ENCODE assay signal across 21 cellular contexts in the genomic region with DNA sequence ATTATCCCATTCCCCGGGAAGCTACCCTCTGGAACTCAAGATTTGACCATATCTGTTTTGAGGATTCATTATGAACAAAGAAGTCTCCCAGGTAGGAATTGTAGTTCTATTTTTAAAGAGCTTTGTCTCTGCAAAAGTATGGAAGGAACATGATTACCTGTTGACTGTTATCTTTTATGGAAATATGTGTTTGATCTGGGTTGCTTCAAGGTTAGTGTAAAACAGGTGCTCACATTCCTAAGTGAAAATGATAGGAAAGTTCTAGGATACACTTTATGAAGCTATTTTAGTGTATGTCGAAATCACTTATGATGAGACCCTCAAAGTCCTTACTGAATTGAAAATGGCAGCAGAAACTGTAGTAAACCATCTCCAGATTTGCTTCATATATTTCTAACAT.
DNase-seq lines count a peak whose midpoint lies in the region; ATAC-seq, FAIRE-seq and TF ChIP-seq lines count a peak whose summit lies in the region.
"Had no signal": no experiment of that assay in that cellular context is flagged by ENCODE, and none has a peak within 500 bp of the region (broad histone marks: within the 10 kb centered on the region; RNA-seq: fewer than 3 reads in every experiment).

No MANE protein-coding gene starts in this region.

- no peaks in the 10 kb centered on the region for H3K9me1 ChIP-seq in IMR-90 (ENCODE audit: insufficient read depth, low read length)

- no peak for FAIRE-seq in HepG2 (lab: Jason Lieb, UNC)
- FAIRE-seq: D721Med, GM12891 had no signal

- no peak overlapping the region for H4K5ac ChIP-seq in IMR-90 (ENCODE audit: low read depth, low read length)

- TF ChIP-seq POLR2A in HepG2 (IDR thresholded peaks at IDR 0.05; ENCODE audit: insufficient read depth in 1 of 2, low read depth in 2 of 2, low read length in 2 of 2) (no peak), right lobe of liver (IDR thresholded peaks at IDR 0.05) (no peak), IMR-90 (IDR thresholded peaks at IDR 0.05; ENCODE audit: low read depth, low read length) (no peak)

- no peak overlapping the region for H3K4me2 ChIP-seq in HepG2 (ENCODE audit: low read depth, low read length)
- no peak overlapping the region for H3K4me2 ChIP-seq in IMR-90 (ENCODE audit: low read depth, low read length)
- no peak overlapping the region for H3K4me2 ChIP-seq in OCI-LY7 (ENCODE audit: low read length)
- H3K4me2 ChIP-seq in neural progenitor cell, result no peak overlapping the region
- H3K4me2 ChIP-seq: A549; BLaER1 treated with 17β-estradiol and CSF1 and Interleukin-3, amounts not matched to agents 10 nM and 100 nM had no signal

- no peak overlapping the region for H3K4me3 ChIP-seq in HepG2 (replicated peaks in 1 of 3; ENCODE audit: insufficient read depth in 1 of 3, low read depth in 2 of 3, low read length in 3 of 3)
- no peak overlapping the region for H3K4me3 ChIP-seq in right lobe of liver
- H3K4me3 ChIP-seq in IMR-90 (ENCODE audit: insufficient read depth, low read depth, low read length), result no peak overlapping the region
- no peak overlapping the region for H3K4me3 ChIP-seq in OCI-LY7 (ENCODE audit: low read depth, low read length, poor library complexity, severe bottlenecking)
- H3K4me3 ChIP-seq in neural progenitor cell, result no peak overlapping the region
- H3K4me3 ChIP-seq: A549; BLaER1 treated with 17β-estradiol and CSF1 and Interleukin-3, amounts not matched to agents 10 nM and 100 nM had no signal

- no peak overlapping the region for H3K23ac ChIP-seq in IMR-90 (ENCODE audit: low read depth, low read length)

- H3K4me1 ChIP-seq in HepG2 (ENCODE audit: insufficient read depth, low read length), result no peaks in the 10 kb centered on the region
- H3K4me1 ChIP-seq in right lobe of liver, result no peaks in the 10 kb centered on the region
- no peaks in the 10 kb centered on the region for H3K4me1 ChIP-seq in IMR-90 (ENCODE audit: control insufficient read depth, insufficient read depth, low read length)
- H3K4me1 ChIP-seq in OCI-LY7 (ENCODE audit: insufficient read depth, low read length, poor library complexity, severe bottlenecking), result no peaks in the 10 kb centered on the region
- H3K4me1 ChIP-seq in neural progenitor cell, result no peaks in the 10 kb centered on the region
- H3K4me1 ChIP-seq: A549, Caco-2 had no signal

- H3K79me2 ChIP-seq in HepG2 (ENCODE audit: insufficient read depth, low read length), result no peaks in the 10 kb centered on the region
- no peaks in the 10 kb centered on the region for H3K79me2 ChIP-seq in OCI-LY7 (ENCODE audit: insufficient read depth, low read depth, low read length)
- H3K79me2 ChIP-seq in neural progenitor cell (ENCODE audit: low read depth), result no peaks in the 10 kb centered on the region

- H3K56ac ChIP-seq in IMR-90 (ENCODE audit: extremely low read depth, insufficient read depth, low read length), result no peak overlapping the region

- H3K18ac ChIP-seq in IMR-90 (ENCODE audit: low read depth, low read length), result no peak overlapping the region

- POLR2A ChIA-PET in HepG2 (lab: Yijun Ruan, JAX), result no interaction called here
- POLR2A ChIA-PET in IMR-90 (lab: Charles Lee; ENCODE audit: unreplicated experiment), result no interaction called here
- POLR2A ChIA-PET in OCI-LY7 (lab: Charles Lee), result no interaction called here

- no peaks in the 10 kb centered on the region for H3K4me1 Mint-ChIP-seq in nephron progenitor cell
- no peaks in the 10 kb centered on the region for H3K4me1 Mint-ChIP-seq in neural progenitor cell

- no peak overlapping the region for H2AK9ac ChIP-seq in IMR-90 (replicated peaks; ENCODE audit: low read depth, low read length, poor library complexity)

- H2BK5ac ChIP-seq in IMR-90 (ENCODE audit: low read depth, low read length, poor library complexity, severe bottlenecking), result no peak overlapping the region

- H4K20me1 ChIP-seq in HepG2 (ENCODE audit: insufficient read depth, low read length) (no peaks in the 10 kb centered on the region), IMR-90 (ENCODE audit: insufficient read depth, low read length) (no peaks in the 10 kb centered on the region), OCI-LY7 (ENCODE audit: insufficient read depth, low read length) (no peaks in the 10 kb centered on the region), neural progenitor cell (ENCODE audit: low read depth) (no peaks in the 10 kb centered on the region)

- H3K9ac ChIP-seq in HepG2 (ENCODE audit: insufficient read depth, low read depth, low read length) (no peak overlapping the region), IMR-90 (ENCODE audit: low read depth, low read length) (no peak overlapping the region), neural progenitor cell (no peak overlapping the region)
- H3K9ac ChIP-seq: BLaER1 treated with 17β-estradiol and CSF1 and Interleukin-3, amounts not matched to agents 10 nM and 100 nM had no signal

- H3K4me3 Mint-ChIP-seq in nephron progenitor cell (no peak overlapping the region), neural progenitor cell (no peak overlapping the region)
- H3K4me3 Mint-ChIP-seq: B cell; CD4-positive, alpha-beta T cell; CD8-positive, alpha-beta T cell had no signal

- H3K4ac ChIP-seq in IMR-90 (ENCODE audit: low read depth, low read length), result no peak overlapping the region

- H3K14ac ChIP-seq in IMR-90 (replicated peaks; ENCODE audit: low read depth, low read length), result no peak overlapping the region

- peaks cover 5% of the 10 kb centered on the region for H3K36me3 Mint-ChIP-seq in nephron progenitor cell (ENCODE audit: low read depth)
- H3K36me3 Mint-ChIP-seq in neural progenitor cell, result no peaks in the 10 kb centered on the region

- H3K27ac ChIP-seq in HepG2 (ENCODE audit: extremely low read length, insufficient read depth, low read length), result no peak overlapping the region
- H3K27ac ChIP-seq in right lobe of liver, result no peak overlapping the region
- no peak overlapping the region for H3K27ac ChIP-seq in IMR-90 (ENCODE audit: insufficient read depth, low read length)
- no peak overlapping the region for H3K27ac ChIP-seq in OCI-LY7 (ENCODE audit: low read depth, low read length, poor library complexity, severe bottlenecking)
- no peak overlapping the region for H3K27ac ChIP-seq in neural progenitor cell
- H3K27ac ChIP-seq: 22Rv1; A549; BLaER1 treated with 17β-estradiol and CSF1 and Interleukin-3, amounts not matched to agents 10 nM and 100 nM; C4-2B had no signal

- TF ChIP-seq EP300 in HepG2 (IDR thresholded peaks at IDR 0.05; ENCODE audit: low read depth in 2 of 2, low read length in 2 of 2) (no peak), HepG2 (CRISPR knock-in tag; IDR thresholded peaks at IDR 0.05; ENCODE audit: borderline replicate concordance) (no peak)

- H2BK15ac ChIP-seq in IMR-90 (ENCODE audit: low read depth, low read length), result no peak overlapping the region

- no peaks in the 10 kb centered on the region for H3K9me3 Mint-ChIP-seq in nephron progenitor cell
- H3K9me3 Mint-ChIP-seq in neural progenitor cell, result no peaks in the 10 kb centered on the region
- H3K9me3 Mint-ChIP-seq: CD4-positive, alpha-beta T cell; CD8-positive, alpha-beta T cell had no signal

- H3K27me3 ChIP-seq in HepG2 (ENCODE audit: control insufficient read depth in 1 of 2, insufficient read depth in 2 of 2, low read length in 2 of 2) (no peaks in the 10 kb centered on the region), right lobe of liver (no peaks in the 10 kb centered on the region), IMR-90 (ENCODE audit: control insufficient read depth, insufficient read depth, low read length) (no peaks in the 10 kb centered on the region), neural progenitor cell (no peaks in the 10 kb centered on the region)
- H3K27me3 ChIP-seq: BLaER1 treated with 17β-estradiol and CSF1 and Interleukin-3, amounts not matched to agents 10 nM and 100 nM had no signal

- H3K36me3 ChIP-seq in HepG2 (replicated peaks in 1 of 2; ENCODE audit: control insufficient read depth in 1 of 2, insufficient read depth in 2 of 2, low read length in 2 of 2), result no peaks in the 10 kb centered on the region
- no peaks in the 10 kb centered on the region for H3K36me3 ChIP-seq in right lobe of liver
- no peaks in the 10 kb centered on the region for H3K36me3 ChIP-seq in IMR-90 (ENCODE audit: control insufficient read depth, insufficient read depth, low read length)
- no peaks in the 10 kb centered on the region for H3K36me3 ChIP-seq in OCI-LY7 (ENCODE audit: insufficient read depth, low read length)
- H3K36me3 ChIP-seq in neural progenitor cell, result no peaks in the 10 kb centered on the region

- H2AFZ ChIP-seq in HepG2 (ENCODE audit: low read length) (no peak overlapping the region), IMR-90 (replicated peaks; ENCODE audit: low read length, poor library complexity) (no peak overlapping the region), OCI-LY7 (ENCODE audit: low read length) (no peak overlapping the region), neural progenitor cell (replicated peaks) (no peak overlapping the region)

- WGBS in HepG2 (ENCODE audit: low lambda C conversion rate), result 91% methylated on average over 2 of the region's 2 CpGs
- WGBS in right lobe of liver (ENCODE audit: insufficient coverage, low coverage, low lambda C conversion rate, missing lambda C conversion rate), result 96% methylated on average over 2 of the region's 2 CpGs
- WGBS in IMR-90 (ENCODE audit: extremely low coverage in 2 of 2, insufficient read length in 1 of 2), 2 experiments, result no CpG with 5 or more reads among the region's 2 CpGs

- no peak for TF ChIP-seq RAD21 in HepG2 (CRISPR knock-in tag; IDR thresholded peaks at IDR 0.05)
- TF ChIP-seq RAD21 in IMR-90 (IDR thresholded peaks at IDR 0.05; ENCODE audit: low read length), result no peak

- H3K27ac Mint-ChIP-seq in nephron progenitor cell (peak overlapping the region; percentile 23), neural progenitor cell (no peak overlapping the region)
- H3K27ac Mint-ChIP-seq: B cell; CD4-positive, alpha-beta T cell; CD8-positive, alpha-beta T cell had no signal

- H3F3A ChIP-seq in neural progenitor cell (ENCODE audit: low read depth), result no peaks in the 10 kb centered on the region

- H3K27me3 Mint-ChIP-seq in nephron progenitor cell (ENCODE audit: low read depth, poor library complexity) (no peaks in the 10 kb centered on the region), neural progenitor cell (ENCODE audit: insufficient read depth, low read depth) (no peaks in the 10 kb centered on the region)
- H3K27me3 Mint-ChIP-seq: B cell; CD4-positive, alpha-beta T cell had no signal

- no peaks in the 10 kb centered on the region for H3K79me1 ChIP-seq in IMR-90 (ENCODE audit: low read depth in 1 of 2, low read length in 2 of 2)

- H2BK20ac ChIP-seq in IMR-90 (ENCODE audit: low read depth, low read length), result no peak overlapping the region

- H4K8ac ChIP-seq in IMR-90 (ENCODE audit: low read depth in 2 of 2, low read length in 2 of 2), result no peak overlapping the region

- H3K9me3 ChIP-seq in HepG2 (ENCODE audit: low read length), result no peaks in the 10 kb centered on the region
- no peaks in the 10 kb centered on the region for H3K9me3 ChIP-seq in right lobe of liver
- no peaks in the 10 kb centered on the region for H3K9me3 ChIP-seq in IMR-90 (ENCODE audit: control insufficient read depth, insufficient read depth, low read length)
- no peaks in the 10 kb centered on the region for H3K9me3 ChIP-seq in OCI-LY7 (ENCODE audit: low read length)
- H3K9me3 ChIP-seq in neural progenitor cell (ENCODE audit: low read depth), result no peaks in the 10 kb centered on the region
- H3K9me3 ChIP-seq: A549; BLaER1 treated with 17β-estradiol and CSF1 and Interleukin-3, amounts not matched to agents 10 nM and 100 nM; Caco-2 had no signal

- CTCF ChIA-PET in HepG2 (lab: Yijun Ruan, JAX; ENCODE audit: low intra/inter-chr PET ratio, low total read pairs), result no interaction called here
- CTCF ChIA-PET in IMR-90 (lab: Yijun Ruan, JAX), result no interaction called here
- CTCF ChIA-PET in OCI-LY7 (lab: Charles Lee; ENCODE audit: unreplicated experiment), result no interaction called here

- in situ Hi-C loops in HepG2 (cut with HindIII; ENCODE audit: extremely low pct_ligation_motif_present, low pct_unique_long_range_greater_than_20kb), result no loop called here
- in situ Hi-C loops in IMR-90 (cut with MboI; ENCODE audit: low sequenced_read_pairs), result no loop called here

- H2BK120ac ChIP-seq in IMR-90 (ENCODE audit: low read depth, low read length), result no peak overlapping the region

- dilution Hi-C loops in IMR-90 (cut with HindIII; ENCODE audit: low sequenced_read_pairs, unreplicated experiment), result no loop called here

- TF ChIP-seq CTCF in HepG2 (CRISPR knock-in tag; IDR thresholded peaks at IDR 0.05) (no peak), right lobe of liver (IDR thresholded peaks at IDR 0.05) (no peak), IMR-90 (conservative IDR thresholded peaks at IDR 0.05; ENCODE audit: low read depth, low read length) (no peak), nephron progenitor cell (IDR thresholded peaks at IDR 0.05) (no peak), OCI-LY7 (conservative IDR thresholded peaks at IDR 0.05; ENCODE audit: low read length) (no peak), neural progenitor cell (IDR thresholded peaks at IDR 0.05) (no peak)

- BruUV-seq in HepG2 (replicated peaks; lab: Mats Ljungman, UMichigan) (no TSS peak), IMR-90 (replicated peaks; lab: Mats Ljungman, UMichigan) (no TSS peak), OCI-LY7 (replicated peaks; lab: Mats Ljungman, UMichigan) (no TSS peak)

- H3K9me2 ChIP-seq in OCI-LY7 (ENCODE audit: insufficient read depth, low read length), result no peaks in the 10 kb centered on the region

- no peak overlapping the region for H4K91ac ChIP-seq in IMR-90 (ENCODE audit: insufficient read depth, low read depth, low read length)

- intact Hi-C loops in HepG2 (cut with micrococcal nuclease; ENCODE audit: unreplicated experiment) (no loop called here), right lobe of liver (cut with DNase I) (no loop called here), IMR-90 (cut with micrococcal nuclease) (no loop called here), OCI-LY7 (cut with micrococcal nuclease; ENCODE audit: unreplicated experiment) (no loop called here)

- DNase-seq in HepG2 (ENCODE audit: low spot score) (no peak), right lobe of liver (no peak), IMR-90 (no peak), nephron progenitor cell (no peak), OCI-LY7 (ENCODE audit: low spot score) (no peak), neural progenitor cell (ENCODE audit: low spot score) (no peak)
- DNase-seq: AML-193; Caco-2; Calu3; CD4-positive, alpha-beta T cell; CD8-positive, alpha-beta T cell; DMS79 treated with DMSO at 0.1 percent for 48 hours; GF-D8 had no signal

- H2AK5ac ChIP-seq in IMR-90 (ENCODE audit: low read depth, low read length), result no peak overlapping the region

- ATAC-seq in HepG2 (no peak), right lobe of liver (no peak), IMR-90 (ENCODE audit: low read depth) (no peak), GM18519 (IDR thresholded peaks at IDR 0.05; ENCODE audit: low FRiP score, unreplicated experiment) (no peak)
- ATAC-seq: A549; CD8-positive, alpha-beta T cell had no signal
